ENCODE assay signal across 1 cellular context in genomic region chr3:51671090-51672082, GRCh38.
TF ChIP-seq lines count a peak whose summit lies in the region.

Gene TEX264 (plus strand): TSS chr3:51671252. CDS start chr3:51674305, 3,053 bp downstream.

TF ChIP-seq in HepG2, 621 proteins besides CTCF, POLR2A, EP300 and RAD21 (continued from another document and continues in another):
- TF ChIP-seq RFX1 (IDR thresholded peaks at IDR 0.05) (peak; percentile 84), FOXA1 (IDR thresholded peaks at IDR 0.05) (no peak), FOXA1 (CRISPR knock-in tag; IDR thresholded peaks at IDR 0.05) (no peak), HNRNPK (IDR thresholded peaks at IDR 0.05; ENCODE audit: low read depth, low read length, poor library complexity, severe bottlenecking) (no peak), ZNF7 (CRISPR knock-in tag; IDR thresholded peaks at IDR 0.05) (no peak), ZNF160 (CRISPR knock-in tag; IDR thresholded peaks at IDR 0.05) (peak; percentile 58), ZSCAN30 (CRISPR knock-in tag; IDR thresholded peaks at IDR 0.05) (peak; percentile 68; the same call in 1 of the 2 replicates), NKX3-1 (CRISPR knock-in tag; IDR thresholded peaks at IDR 0.05) (peak; percentile 56; the same call in 1 of the 2 replicates), ZBTB42 (CRISPR knock-in tag; IDR thresholded peaks at IDR 0.05) (0 out of 2 replicates have a peak, but pooled peaks have one; percentile 43), IKZF4 (CRISPR knock-in tag; IDR thresholded peaks at IDR 0.05; ENCODE audit: borderline replicate concordance, low read depth, not compliant biosample characterization) (no peak), ZBTB38 (CRISPR knock-in tag; IDR thresholded peaks at IDR 0.05) (no peak), HMGA1 (CRISPR knock-in tag; conservative IDR thresholded peaks at IDR 0.05) (no peak), NFKBIZ (CRISPR knock-in tag; IDR thresholded peaks at IDR 0.05) (no peak), ZNF570 (CRISPR knock-in tag; IDR thresholded peaks at IDR 0.05; ENCODE audit: borderline replicate concordance) (0 out of 2 replicates have a peak, but pooled peaks have one; percentile 58), EEA1 (CRISPR knock-in tag; IDR thresholded peaks at IDR 0.05; ENCODE audit: borderline replicate concordance) (no peak; the same call in 1 of the 2 replicates), MEIS2 (CRISPR knock-in tag; IDR thresholded peaks at IDR 0.05) (peak; percentile 41; the same call in 1 of the 2 replicates), SNAPC4 (CRISPR knock-in tag; IDR thresholded peaks at IDR 0.05) (peak; percentile 77; the same call in 1 of the 2 replicates), CENPBD1 (CRISPR knock-in tag; IDR thresholded peaks at IDR 0.05; ENCODE audit: borderline replicate concordance, low read depth) (no peak), ZNF3 (CRISPR knock-in tag; IDR thresholded peaks at IDR 0.05) (no peak), ZNF749 (CRISPR knock-in tag; IDR thresholded peaks at IDR 0.05; ENCODE audit: borderline replicate concordance) (no peak), NONO (IDR thresholded peaks at IDR 0.05) (no peak), NONO (CRISPR knock-in tag; conservative IDR thresholded peaks at IDR 0.05) (peak; percentile 36; the same call in 1 of the 2 replicates), TAF15 (IDR thresholded peaks at IDR 0.05; ENCODE audit: low read depth, low read length, poor library complexity, severe bottlenecking) (no peak), ZNF260 (CRISPR knock-in tag; IDR thresholded peaks at IDR 0.05; ENCODE audit: borderline replicate concordance, low read depth) (no peak), ONECUT2 (CRISPR knock-in tag; IDR thresholded peaks at IDR 0.05) (0 out of 2 replicates have a peak, but pooled peaks have one; percentile 26), HDAC6 (IDR thresholded peaks at IDR 0.05; ENCODE audit: low read depth, low read length) (no peak), ZNF839 (CRISPR knock-in tag; IDR thresholded peaks at IDR 0.05; ENCODE audit: borderline replicate concordance) (no peak), SNAPC2 (CRISPR knock-in tag; IDR thresholded peaks at IDR 0.05) (no peak), HMG20B (CRISPR knock-in tag; conservative IDR thresholded peaks at IDR 0.05) (no peak), TEF (CRISPR knock-in tag; IDR thresholded peaks at IDR 0.05) (0 out of 2 replicates have a peak, but pooled peaks have one; percentile 42), MLXIP (CRISPR knock-in tag; IDR thresholded peaks at IDR 0.05; ENCODE audit: borderline replicate concordance) (0 out of 2 replicates have a peak, but pooled peaks have one; percentile 35), SCMH1 (CRISPR knock-in tag; IDR thresholded peaks at IDR 0.05; ENCODE audit: borderline replicate concordance) (no peak), AFF4 (CRISPR knock-in tag; IDR thresholded peaks at IDR 0.05) (no peak), ZNF567 (CRISPR knock-in tag; IDR thresholded peaks at IDR 0.05; ENCODE audit: borderline replicate concordance) (no peak; the same call in none of the 2 replicates), MAFG (CRISPR knock-in tag; IDR thresholded peaks at IDR 0.05) (no peak), FOSL2 (CRISPR knock-in tag; IDR thresholded peaks at IDR 0.05) (no peak), LRRFIP1 (CRISPR knock-in tag; conservative IDR thresholded peaks at IDR 0.05) (no peak), PRPF4 (IDR thresholded peaks at IDR 0.05; ENCODE audit: low read depth, low read length, poor library complexity, severe bottlenecking) (no peak), NFIC (IDR thresholded peaks at IDR 0.05; ENCODE audit: low read length) (no peak), HNRNPL (IDR thresholded peaks at IDR 0.05; ENCODE audit: low read depth, low read length) (0 out of 2 replicates have a peak, but pooled peaks have one; percentile 49), ZNF605 (CRISPR knock-in tag; IDR thresholded peaks at IDR 0.05) (peak; percentile 86), TOPORS (CRISPR knock-in tag; IDR thresholded peaks at IDR 0.05) (0 out of 2 replicates have a peak, but pooled peaks have one; percentile 65), ZNF660 (CRISPR knock-in tag; IDR thresholded peaks at IDR 0.05; ENCODE audit: borderline replicate concordance, low read depth) (no peak), KLF16 (CRISPR knock-in tag; IDR thresholded peaks at IDR 0.05) (peak in 1 of 2 experiments; percentile 62; a peak in 1 of 4 replicates), TGIF2 (CRISPR knock-in tag; IDR thresholded peaks at IDR 0.05) (no peak), ZNF282 (IDR thresholded peaks at IDR 0.05; ENCODE audit: partially characterized antibody) (no peak), ZNF670 (CRISPR knock-in tag; IDR thresholded peaks at IDR 0.05; ENCODE audit: borderline replicate concordance) (no peak), SALL2 (CRISPR knock-in tag; IDR thresholded peaks at IDR 0.05) (0 out of 2 replicates have a peak, but pooled peaks have one; percentile 57), ZNF207 (IDR thresholded peaks at IDR 0.05; ENCODE audit: borderline replicate concordance) (no peak), CBX5 (CRISPR knock-in tag; IDR thresholded peaks at IDR 0.05; ENCODE audit: borderline replicate concordance) (no peak), ATF4 (CRISPR knock-in tag; IDR thresholded peaks at IDR 0.05) (peak in 1 of 2 experiments; percentile 20; a peak in 1 of 4 replicates), ZNF576 (CRISPR knock-in tag; IDR thresholded peaks at IDR 0.05) (no peak), PITX1 (CRISPR knock-in tag; IDR thresholded peaks at IDR 0.05) (peak; percentile 33; the same call in 1 of the 2 replicates), TOE1 (CRISPR knock-in tag; IDR thresholded peaks at IDR 0.05) (no peak), DNMT3B (CRISPR knock-in tag; conservative IDR thresholded peaks at IDR 0.05) (no peak), SRF (IDR thresholded peaks at IDR 0.05; ENCODE audit: low read depth, low read length) (no peak)
